In the genomic region with DNA sequence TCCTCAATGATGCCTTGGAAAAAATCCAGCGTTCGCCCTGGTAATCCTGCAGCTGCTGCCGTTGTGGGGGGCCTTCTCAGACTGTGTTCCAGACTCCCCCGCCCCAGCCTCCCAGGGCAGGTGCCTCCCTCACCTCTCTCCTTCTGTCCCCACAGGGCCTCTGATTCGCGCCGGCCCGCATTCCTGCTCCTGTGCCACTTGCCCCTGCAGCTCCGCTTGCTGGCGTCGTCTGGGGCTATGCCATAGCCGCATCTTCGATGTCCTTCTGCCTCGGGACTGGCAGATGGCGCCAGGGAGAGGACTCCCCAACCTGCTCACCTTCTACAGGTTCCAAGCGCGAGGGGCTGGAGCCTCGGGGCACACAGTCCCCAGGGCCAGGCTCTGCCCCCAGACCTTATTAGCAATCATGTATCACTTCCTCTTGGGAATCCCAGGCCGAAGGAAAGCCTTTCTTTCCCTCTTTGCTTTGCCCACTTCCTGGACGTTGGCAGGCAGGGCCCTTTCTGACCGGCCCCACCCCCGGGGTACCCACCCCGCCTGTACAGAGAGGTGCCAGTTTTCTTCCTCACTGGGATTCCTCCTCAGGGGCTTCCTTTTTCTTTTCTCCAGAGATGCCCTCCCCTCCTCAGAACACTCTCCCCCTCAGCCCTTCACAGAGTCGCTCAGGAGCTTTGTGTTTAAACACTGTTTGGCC, we compare ENCODE assay signal across 1 cellular context.
TF ChIP-seq lines count a peak whose summit lies in the region.

No MANE protein-coding gene starts in this region.

TF ChIP-seq in GM23338, 12 proteins besides CTCF, POLR2A, EP300 and RAD21:
- TF ChIP-seq, protein P1, sequence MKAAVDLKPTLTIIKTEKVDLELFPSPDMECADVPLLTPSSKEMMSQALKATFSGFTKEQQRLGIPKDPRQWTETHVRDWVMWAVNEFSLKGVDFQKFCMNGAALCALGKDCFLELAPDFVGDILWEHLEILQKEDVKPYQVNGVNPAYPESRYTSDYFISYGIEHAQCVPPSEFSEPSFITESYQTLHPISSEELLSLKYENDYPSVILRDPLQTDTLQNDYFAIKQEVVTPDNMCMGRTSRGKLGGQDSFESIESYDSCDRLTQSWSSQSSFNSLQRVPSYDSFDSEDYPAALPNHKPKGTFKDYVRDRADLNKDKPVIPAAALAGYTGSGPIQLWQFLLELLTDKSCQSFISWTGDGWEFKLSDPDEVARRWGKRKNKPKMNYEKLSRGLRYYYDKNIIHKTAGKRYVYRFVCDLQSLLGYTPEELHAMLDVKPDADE (IDR thresholded peaks at IDR 0.05) = no peak
- TF ChIP-seq ZNF331 (CRISPR knock-in tag; IDR thresholded peaks at IDR 0.05; ENCODE audit: low read depth) = no peak
- TF ChIP-seq, protein P2, sequence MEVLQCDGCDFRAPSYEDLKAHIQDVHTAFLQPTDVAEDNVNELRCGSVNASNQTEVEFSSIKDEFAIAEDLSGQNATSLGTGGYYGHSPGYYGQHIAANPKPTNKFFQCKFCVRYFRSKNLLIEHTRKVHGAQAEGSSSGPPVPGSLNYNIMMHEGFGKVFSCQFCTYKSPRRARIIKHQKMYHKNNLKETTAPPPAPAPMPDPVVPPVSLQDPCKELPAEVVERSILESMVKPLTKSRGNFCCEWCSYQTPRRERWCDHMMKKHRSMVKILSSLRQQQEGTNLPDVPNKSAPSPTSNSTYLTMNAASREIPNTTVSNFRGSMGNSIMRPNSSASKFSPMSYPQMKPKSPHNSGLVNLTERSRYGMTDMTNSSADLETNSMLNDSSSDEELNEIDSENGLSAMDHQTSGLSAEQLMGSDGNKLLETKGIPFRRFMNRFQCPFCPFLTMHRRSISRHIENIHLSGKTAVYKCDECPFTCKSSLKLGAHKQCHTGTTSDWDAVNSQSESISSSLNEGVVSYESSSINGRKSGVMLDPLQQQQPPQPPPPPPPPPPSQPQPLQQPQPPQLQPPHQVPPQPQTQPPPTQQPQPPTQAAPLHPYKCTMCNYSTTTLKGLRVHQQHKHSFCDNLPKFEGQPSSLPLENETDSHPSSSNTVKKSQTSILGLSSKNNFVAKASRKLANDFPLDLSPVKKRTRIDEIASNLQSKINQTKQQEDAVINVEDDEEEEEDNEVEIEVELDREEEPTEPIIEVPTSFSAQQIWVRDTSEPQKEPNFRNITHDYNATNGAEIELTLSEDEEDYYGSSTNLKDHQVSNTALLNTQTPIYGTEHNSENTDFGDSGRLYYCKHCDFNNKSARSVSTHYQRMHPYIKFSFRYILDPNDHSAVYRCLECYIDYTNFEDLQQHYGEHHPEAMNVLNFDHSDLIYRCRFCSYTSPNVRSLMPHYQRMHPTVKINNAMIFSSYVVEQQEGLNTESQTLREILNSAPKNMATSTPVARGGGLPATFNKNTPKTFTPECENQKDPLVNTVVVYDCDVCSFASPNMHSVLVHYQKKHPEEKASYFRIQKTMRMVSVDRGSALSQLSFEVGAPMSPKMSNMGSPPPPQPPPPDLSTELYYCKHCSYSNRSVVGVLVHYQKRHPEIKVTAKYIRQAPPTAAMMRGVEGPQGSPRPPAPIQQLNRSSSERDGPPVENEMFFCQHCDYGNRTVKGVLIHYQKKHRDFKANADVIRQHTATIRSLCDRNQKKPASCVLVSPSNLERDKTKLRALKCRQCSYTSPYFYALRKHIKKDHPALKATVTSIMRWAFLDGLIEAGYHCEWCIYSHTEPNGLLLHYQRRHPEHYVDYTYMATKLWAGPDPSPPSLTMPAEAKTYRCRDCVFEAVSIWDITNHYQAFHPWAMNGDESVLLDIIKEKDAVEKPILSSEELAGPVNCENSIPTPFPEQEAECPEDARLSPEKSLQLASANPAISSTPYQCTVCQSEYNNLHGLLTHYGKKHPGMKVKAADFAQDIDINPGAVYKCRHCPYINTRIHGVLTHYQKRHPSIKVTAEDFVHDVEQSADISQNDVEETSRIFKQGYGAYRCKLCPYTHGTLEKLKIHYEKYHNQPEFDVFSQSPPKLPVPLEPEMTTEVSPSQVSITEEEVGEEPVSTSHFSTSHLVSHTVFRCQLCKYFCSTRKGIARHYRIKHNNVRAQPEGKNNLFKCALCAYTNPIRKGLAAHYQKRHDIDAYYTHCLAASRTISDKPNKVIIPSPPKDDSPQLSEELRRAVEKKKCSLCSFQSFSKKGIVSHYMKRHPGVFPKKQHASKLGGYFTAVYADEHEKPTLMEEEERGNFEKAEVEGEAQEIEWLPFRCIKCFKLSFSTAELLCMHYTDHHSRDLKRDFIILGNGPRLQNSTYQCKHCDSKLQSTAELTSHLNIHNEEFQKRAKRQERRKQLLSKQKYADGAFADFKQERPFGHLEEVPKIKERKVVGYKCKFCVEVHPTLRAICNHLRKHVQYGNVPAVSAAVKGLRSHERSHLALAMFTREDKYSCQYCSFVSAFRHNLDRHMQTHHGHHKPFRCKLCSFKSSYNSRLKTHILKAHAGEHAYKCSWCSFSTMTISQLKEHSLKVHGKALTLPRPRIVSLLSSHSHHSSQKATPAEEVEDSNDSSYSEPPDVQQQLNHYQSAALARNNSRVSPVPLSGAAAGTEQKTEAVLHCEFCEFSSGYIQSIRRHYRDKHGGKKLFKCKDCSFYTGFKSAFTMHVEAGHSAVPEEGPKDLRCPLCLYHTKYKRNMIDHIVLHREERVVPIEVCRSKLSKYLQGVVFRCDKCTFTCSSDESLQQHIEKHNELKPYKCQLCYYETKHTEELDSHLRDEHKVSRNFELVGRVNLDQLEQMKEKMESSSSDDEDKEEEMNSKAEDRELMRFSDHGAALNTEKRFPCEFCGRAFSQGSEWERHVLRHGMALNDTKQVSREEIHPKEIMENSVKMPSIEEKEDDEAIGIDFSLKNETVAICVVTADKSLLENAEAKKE (CRISPR knock-in tag; IDR thresholded peaks at IDR 0.05) = peak; percentile 49; the same call in 1 of the 2 replicates
